In genomic region chr19:35509861-35510625, GRCh38 we compare ENCODE assay signal across 1 cellular context.
TF ChIP-seq lines count a peak whose summit lies in the region.

No MANE protein-coding gene starts in this region.

TF ChIP-seq in HepG2, 621 proteins besides CTCF, POLR2A, EP300 and RAD21 (continued from another document and continues in another):
- peak; percentile 83 for TF ChIP-seq RBM39 (IDR thresholded peaks at IDR 0.05; ENCODE audit: low read depth, low read length, poor library complexity, severe bottlenecking)
- TF ChIP-seq CC2D1A (CRISPR knock-in tag; IDR thresholded peaks at IDR 0.05) = no peak
- peak; percentile 47; the same call in 1 of the 2 replicates for TF ChIP-seq SNAPC4 (CRISPR knock-in tag; IDR thresholded peaks at IDR 0.05)
- TF ChIP-seq ZNF572 (CRISPR knock-in tag; IDR thresholded peaks at IDR 0.05) = 0 out of 2 replicates have a peak, but pooled peaks have one; percentile 57
- TF ChIP-seq RXRA (CRISPR knock-in tag; IDR thresholded peaks at IDR 0.05) = peak; percentile 19; the same call in 1 of the 2 replicates
- TF ChIP-seq SKI (IDR thresholded peaks at IDR 0.05; ENCODE audit: partially characterized antibody) = no peak
- peak; percentile 66; the same call in 1 of the 2 replicates for TF ChIP-seq CBX5 (CRISPR knock-in tag; IDR thresholded peaks at IDR 0.05; ENCODE audit: borderline replicate concordance)
- TF ChIP-seq SP5 (CRISPR knock-in tag; IDR thresholded peaks at IDR 0.05; ENCODE audit: borderline replicate concordance, low read depth) = 0 out of 2 replicates have a peak, but pooled peaks have one; percentile 19
- TF ChIP-seq GMEB1 (CRISPR knock-in tag; IDR thresholded peaks at IDR 0.05; ENCODE audit: borderline replicate concordance) = 0 out of 2 replicates have a peak, but pooled peaks have one; percentile 13
- TF ChIP-seq ZBTB1 (CRISPR knock-in tag; IDR thresholded peaks at IDR 0.05; ENCODE audit: borderline replicate concordance) = no peak
- TF ChIP-seq ELK4 (CRISPR knock-in tag; IDR thresholded peaks at IDR 0.05; ENCODE audit: borderline replicate concordance) = no peak
- peak; percentile 26 for TF ChIP-seq ZNF407 (CRISPR knock-in tag; IDR thresholded peaks at IDR 0.05; ENCODE audit: not compliant biosample characterization)
- TF ChIP-seq KDM5B (CRISPR knock-in tag; IDR thresholded peaks at IDR 0.05; ENCODE audit: borderline replicate concordance) = peak; percentile 65; the same call in 1 of the 2 replicates
- TF ChIP-seq TEAD3 (CRISPR knock-in tag; optimal IDR thresholded peaks at IDR 0.05; ENCODE audit: borderline replicate concordance) = peak; percentile 100
- no peak for TF ChIP-seq ATF7-NPFF (CRISPR knock-in tag; IDR thresholded peaks at IDR 0.05; ENCODE audit: low read depth)
- TF ChIP-seq SSRP1 (CRISPR knock-in tag; IDR thresholded peaks at IDR 0.05) = 0 out of 2 replicates have a peak, but pooled peaks have one; percentile 34
- TF ChIP-seq ZNF598 (CRISPR knock-in tag; IDR thresholded peaks at IDR 0.05; ENCODE audit: borderline replicate concordance) = 0 out of 2 replicates have a peak, but pooled peaks have one; percentile 34
- TF ChIP-seq ZNF44 (CRISPR knock-in tag; IDR thresholded peaks at IDR 0.05) = peak; percentile 71; the same call in 1 of the 2 replicates
- no peak for TF ChIP-seq ZNF207 (IDR thresholded peaks at IDR 0.05; ENCODE audit: borderline replicate concordance)
- no peak for TF ChIP-seq HOXD1 (CRISPR knock-in tag; IDR thresholded peaks at IDR 0.05)
- TF ChIP-seq ZGPAT (CRISPR knock-in tag; IDR thresholded peaks at IDR 0.05) = peak; percentile 60
- peak; percentile 29; the same call in 1 of the 2 replicates for TF ChIP-seq ZNF710 (CRISPR knock-in tag; IDR thresholded peaks at IDR 0.05; ENCODE audit: borderline replicate concordance)
- peak; percentile 87 for TF ChIP-seq XRCC5 (optimal IDR thresholded peaks at IDR 0.05; ENCODE audit: low read length)
- TF ChIP-seq HCFC1 (IDR thresholded peaks at IDR 0.05; ENCODE audit: low read depth, low read length) = no peak
- TF ChIP-seq ZNF232 (CRISPR knock-in tag; IDR thresholded peaks at IDR 0.05; ENCODE audit: borderline replicate concordance) = peak; percentile 46; the same call in 1 of the 2 replicates
- 0 out of 2 replicates have a peak, but pooled peaks have one; percentile 9 for TF ChIP-seq ZNF644 (CRISPR knock-in tag; IDR thresholded peaks at IDR 0.05; ENCODE audit: low read depth)
- TF ChIP-seq PHB2 (IDR thresholded peaks at IDR 0.05; ENCODE audit: partially characterized antibody) = no peak
- 0 out of 2 replicates have a peak, but pooled peaks have one; percentile 34 for TF ChIP-seq ZNF484 (CRISPR knock-in tag; IDR thresholded peaks at IDR 0.05; ENCODE audit: borderline replicate concordance, low read depth)
- TF ChIP-seq GATAD1 (CRISPR knock-in tag; IDR thresholded peaks at IDR 0.05) = peak; percentile 62; the same call in 1 of the 2 replicates
- no peak for TF ChIP-seq ZNF260 (CRISPR knock-in tag; IDR thresholded peaks at IDR 0.05; ENCODE audit: borderline replicate concordance, low read depth)
- TF ChIP-seq PATZ1 (CRISPR knock-in tag; IDR thresholded peaks at IDR 0.05) = peak; percentile 79
- TF ChIP-seq YEATS2 (CRISPR knock-in tag; IDR thresholded peaks at IDR 0.05; ENCODE audit: borderline replicate concordance) = no peak
- TF ChIP-seq ZNF567 (CRISPR knock-in tag; IDR thresholded peaks at IDR 0.05; ENCODE audit: borderline replicate concordance) = 0 out of 2 replicates have a peak, but pooled peaks have one; percentile 59
- TF ChIP-seq ZNF616 (CRISPR knock-in tag; IDR thresholded peaks at IDR 0.05; ENCODE audit: low read depth) = 0 out of 2 replicates have a peak, but pooled peaks have one; percentile 12
- 0 out of 2 replicates have a peak, but pooled peaks have one; percentile 13 for TF ChIP-seq HMG20A (CRISPR knock-in tag; IDR thresholded peaks at IDR 0.05; ENCODE audit: borderline replicate concordance)
